ENCODE assay signal across 9 cellular contexts in the genomic region with DNA sequence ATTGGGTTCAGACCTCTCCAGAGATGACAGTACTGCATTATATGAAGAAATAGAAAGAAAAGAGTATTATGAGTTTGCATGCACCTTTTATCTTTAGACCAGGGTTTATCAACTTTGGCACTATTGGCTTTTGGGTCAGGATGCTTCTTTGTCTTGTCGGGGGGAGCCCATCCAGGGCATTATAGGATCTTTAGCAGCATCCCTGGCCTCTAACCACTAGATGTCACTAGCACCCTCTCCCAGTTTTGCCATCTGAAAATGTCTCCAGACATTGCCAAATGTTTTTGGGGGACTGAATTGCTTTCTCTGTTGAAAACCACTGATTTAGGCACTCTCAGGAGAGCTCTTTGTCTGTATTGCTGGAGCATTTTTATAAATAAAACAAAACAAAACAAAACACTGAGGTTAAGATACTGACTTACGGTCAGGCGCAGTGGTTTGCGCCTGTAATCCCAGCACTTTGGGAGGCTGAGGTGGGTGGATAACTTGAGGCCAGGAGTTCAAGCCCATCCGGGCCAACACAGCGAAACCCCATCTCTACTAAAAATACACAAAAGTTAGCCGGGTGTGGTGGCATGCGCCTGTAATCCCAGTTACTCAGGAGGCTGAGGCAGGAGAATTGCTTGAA. TPM values are rescaled to one million over a fixed set of nuclear protein-coding genes. Genes with fewer than 3 reads are reported as not detected.
DNase-seq lines count a peak whose midpoint lies in the region; ATAC-seq, FAIRE-seq and TF ChIP-seq lines count a peak whose summit lies in the region.
"Had no signal": no experiment of that assay in that cellular context is flagged by ENCODE, and none has a peak within 500 bp of the region (broad histone marks: within the 10 kb centered on the region; RNA-seq: fewer than 3 reads in every experiment).

No MANE protein-coding gene starts in this region.

- H3K9ac ChIP-seq in NT2/D1 (ENCODE audit: insufficient read length, low read depth), result no peak overlapping the region
- no peak overlapping the region for H3K9ac ChIP-seq in K562 (ENCODE audit: insufficient read depth in 1 of 2, low read depth in 2 of 2, low read length in 2 of 2)

- intact Hi-C loops in K562 (cut with micrococcal nuclease), result loop anchor here (2.0 to 5.0 kb wide), 3 partner anchors 211 to 686 kb away; no protein-coding TSS in a partner anchor
- intact Hi-C loops in transverse colon (cut with DNase I; ENCODE audit: low total_unique reads), result no loop called here

- H3K36me3 ChIP-seq in NT2/D1 (ENCODE audit: insufficient read depth, insufficient read length, low read length) (no peaks in the 10 kb centered on the region), K562 (ENCODE audit: control insufficient read depth, insufficient read depth, low read length) (no peaks in the 10 kb centered on the region), transverse colon (no peaks in the 10 kb centered on the region)

- BruUV-seq in K562 (replicated peaks; lab: Mats Ljungman, UMichigan), result no TSS peak

- no peak overlapping the region for H3K4me3 ChIP-seq in NT2/D1 (ENCODE audit: insufficient read length, low read depth)
- no peak overlapping the region for H3K4me3 ChIP-seq in K562
- H3K4me3 ChIP-seq in transverse colon, result no peak overlapping the region

- H3K4me1 ChIP-seq in NT2/D1 (ENCODE audit: insufficient read depth, insufficient read length) (no peaks in the 10 kb centered on the region), K562 (replicated peaks in 1 of 2; ENCODE audit: control insufficient read depth in 2 of 2, insufficient read depth in 2 of 2, low read length in 2 of 2) (no peaks in the 10 kb centered on the region), transverse colon (no peaks in the 10 kb centered on the region)

- no peak overlapping the region for H3K4me2 ChIP-seq in K562 (ENCODE audit: insufficient read depth, low read length)

- ATAC-seq in GM19351 (IDR thresholded peaks at IDR 0.05; ENCODE audit: unreplicated experiment) (peak; percentile 82), K562 (peak; percentile 88), HG02623 (IDR thresholded peaks at IDR 0.05; ENCODE audit: unreplicated experiment) (no peak)

- H4K20me1 ChIP-seq in K562 (replicated peaks; ENCODE audit: control insufficient read depth, insufficient read depth, low read length), result no peaks in the 10 kb centered on the region

- no peak for TF ChIP-seq POLR2A in K562 (conservative IDR thresholded peaks at IDR 0.05)
- TF ChIP-seq POLR2A in transverse colon (IDR thresholded peaks at IDR 0.05), result no peak

- in situ Hi-C loops in K562 (cut with MboI), result loop anchor here (25.0 kb wide), 1 partner anchor 676 kb away; no protein-coding TSS in a partner anchor
- in situ Hi-C loops in transverse colon (cut with MboI; ENCODE audit: low pct_ligation_motif_present in 1 of 4, low pct_unique_long_range_greater_than_20kb in 1 of 4, low sequenced_read_pairs in 3 of 4), result no loop called here

- peak; percentile 50 to 64 for TF ChIP-seq RAD21 in K562 (CRISPR knock-in tag; conservative IDR thresholded peaks at IDR 0.05 in 1 of 2, IDR thresholded peaks at IDR 0.05 in 1 of 2)

- TF ChIP-seq EP300 in K562 (IDR thresholded peaks at IDR 0.05; ENCODE audit: low read length) (no peak), transverse colon (IDR thresholded peaks at IDR 0.05; ENCODE audit: low read depth) (no peak)

- no peaks in the 10 kb centered on the region for H3K9me1 ChIP-seq in K562 (ENCODE audit: control insufficient read depth, insufficient read depth, low read length)

- H3K27me3 ChIP-seq in NT2/D1 (ENCODE audit: insufficient read depth, insufficient read length), result no peaks in the 10 kb centered on the region
- no peaks in the 10 kb centered on the region for H3K27me3 ChIP-seq in K562 (ENCODE audit: control insufficient read depth in 2 of 2, insufficient read depth in 2 of 2, low read length in 2 of 2)
- no peaks in the 10 kb centered on the region for H3K27me3 ChIP-seq in transverse colon

- no peaks in the 10 kb centered on the region for H3K79me2 ChIP-seq in K562 (ENCODE audit: control insufficient read depth, insufficient read depth, low read length)

- CTCF ChIA-PET in K562 (lab: Yijun Ruan, JAX; ENCODE audit: low intra/inter-chr PET ratio), result no interaction called here

- peak; percentile 72 for DNase-seq in DMS 273 (lab: John Stamatoyannopoulos, UW; ENCODE audit: unreplicated experiment)
- no peak for DNase-seq in DMS 273 treated with DMSO at 0.1 percent for 48 hours (lab: John Stamatoyannopoulos, UW)
- peak; percentile 33 for DNase-seq in NT2/D1 (ENCODE audit: low read depth, low spot score)
- peak; percentile 39 to 53 (median 42) for DNase-seq in K562 (ENCODE audit: extremely low read depth in 1 of 4, low spot score in 3 of 4)
- DNase-seq in left kidney (ENCODE audit: low read depth, low spot score), result peak; percentile 32
- no peak for DNase-seq in transverse colon

- no peak overlapping the region for H2AFZ ChIP-seq in K562 (ENCODE audit: low read depth, low read length)

- TF ChIP-seq CTCF in K562 (IDR thresholded peaks at IDR 0.05 in 2 of 3, conservative IDR thresholded peaks at IDR 0.05 in 1 of 3; ENCODE audit: insufficient read depth in 2 of 3, low read depth in 1 of 3, low read length in 3 of 3), result peak; percentile 61 to 65 (median 64)
- peak; percentile 30 to 61 (median 46) for TF ChIP-seq CTCF in transverse colon (IDR thresholded peaks at IDR 0.05)

- H3K27ac ChIP-seq in K562 (ENCODE audit: extremely low read depth, low read depth, low read length), result no peak overlapping the region
- no peak overlapping the region for H3K27ac ChIP-seq in transverse colon

- WGBS in K562 (ENCODE audit: insufficient coverage, low coverage, missing lambda C conversion rate), result 73% methylated on average over 4 of the region's 8 CpGs
- 70 to 75% methylated on average over 6 to 8 of the region's 8 CpGs for WGBS in transverse colon (ENCODE audit: low coverage in 1 of 2), 2 donors

- H3K9me3 ChIP-seq in NT2/D1 (ENCODE audit: insufficient read depth, low read length) (no peaks in the 10 kb centered on the region), K562 (replicated peaks; ENCODE audit: control insufficient read depth, insufficient read depth, low read depth, low read length) (no peaks in the 10 kb centered on the region), transverse colon (no peaks in the 10 kb centered on the region)

- peak; percentile 79 for FAIRE-seq in K562 (lab: Jason Lieb, UNC)
- FAIRE-seq: A204.1 had no signal

- POLR2A ChIA-PET in K562 (lab: Yijun Ruan, JAX), result no interaction called here

TF ChIP-seq in K562, 482 proteins besides CTCF, POLR2A, EP300 and RAD21 (continues in another document):
- TF ChIP-seq HDAC6 (IDR thresholded peaks at IDR 0.05; ENCODE audit: low read depth, low read length) (no peak), MEIS2 (IDR thresholded peaks at IDR 0.05; ENCODE audit: partially characterized antibody) (no peak), SRSF3 (IDR thresholded peaks at IDR 0.05; ENCODE audit: insufficient read depth, low read length) (no peak), RHOXF2B (CRISPR knock-in tag; conservative IDR thresholded peaks at IDR 0.05) (no peak), ZEB2 (IDR thresholded peaks at IDR 0.05) (no peak), C11orf30 (IDR thresholded peaks at IDR 0.05; ENCODE audit: low read depth) (no peak), CC2D1A (IDR thresholded peaks at IDR 0.05) (no peak)

RNA-seq across cellular contexts. Expression of a gene that starts 23.6 kb away (rescaled TPM):
- total RNA-seq in K562 (2011; cell fraction: chromatin; rRNA removed; ENCODE audit: low replicate concordance), result 19.0 and 28.7 TPM in 2 replicates
- total RNA-seq in K562 (2011; cell fraction: nucleolus; rRNA removed), result 9.3 and 9.8 TPM in 2 replicates
- 14.8 and 20.6 TPM in 2 replicates for total RNA-seq in K562 (2011; cell fraction: nucleoplasm; rRNA removed)
- total RNA-seq in K562 (2014; rRNA removed) (1.6 and 1.9 TPM in 2 replicates), K562 (2014; rRNA removed; fragmentation: Illumina TruSeq; extraction: Trizol) (2.8 TPM in 2 replicates), K562 (2015; rRNA removed; fragmentation: Illumina TruSeq; extraction: Trizol) (2.8 and 3.6 TPM in 2 replicates), K562 (2021) (3.1 and 3.5 TPM in 2 replicates), transverse colon (10 to 100 TPM in 1 of 4 donors, 1 to 10 TPM in 3; 1.1 to 69.3 (median 4.7) TPM)
- polyA plus RNA-seq in K562 (2011; rRNA removed) (3.7 and 4.6 TPM in 2 replicates), K562 (2014; fragmentation: Illumina TruSeq; extraction: Trizol) (2.0 and 2.6 TPM in 2 replicates), K562 (2014; fragmentation: Nextera tagmentation; extraction: Ambion mirVana) (1 to 10 TPM in 1 of 2 experiments, under 1 TPM in 1; 0.55 to 1.1 TPM), K562 (2014; rRNA removed) (1.5 and 3.4 TPM in 2 replicates)
- polyA plus RNA-seq in K562 (2011; cell fraction: cytosol; rRNA removed), result 1.6 and 3.1 TPM in 2 replicates
- polyA plus RNA-seq in K562 (2011; cell fraction: nucleus; rRNA removed), result 6.0 and 8.6 TPM in 2 replicates
- 1.2 and 1.8 TPM in 2 replicates for polyA plus RNA-seq in K562 (2012)
- 7.8 and 9.0 TPM in 2 replicates for polyA minus RNA-seq in K562 (2011; rRNA and poly(A)+ RNA removed)
- polyA minus RNA-seq in K562 (2011; cell fraction: cytosol; rRNA and poly(A)+ RNA removed), result 1.5 and 2.3 TPM in 2 replicates
- polyA minus RNA-seq in K562 (2011; cell fraction: nucleus; rRNA and poly(A)+ RNA removed), result 6.7 and 9.9 TPM in 2 replicates

RNA-seq across cellular contexts. Expression of a gene that starts 28.6 kb away (rescaled TPM):
- total RNA-seq in K562 (2011; cell fraction: chromatin; rRNA removed; ENCODE audit: low replicate concordance), result 6.6 and 18.6 TPM in 2 replicates
- 4.5 and 6.1 TPM in 2 replicates for total RNA-seq in K562 (2011; cell fraction: nucleolus; rRNA removed)
- total RNA-seq in K562 (2011; cell fraction: nucleoplasm; rRNA removed), result 8.9 and 9.4 TPM in 2 replicates
- total RNA-seq in K562 (2014; rRNA removed) (5.7 and 8.6 TPM in 2 replicates), K562 (2014; rRNA removed; fragmentation: Illumina TruSeq; extraction: Trizol) (8.6 and 10.4 TPM in 2 replicates), K562 (2015; rRNA removed; fragmentation: Illumina TruSeq; extraction: Trizol) (10.9 and 11.0 TPM in 2 replicates), K562 (2021) (6.3 and 6.7 TPM in 2 replicates), transverse colon (100 to 1,000 TPM in 1 of 4 donors, 10 to 100 TPM in 1, 1 to 10 TPM in 1, not detected in 1; 5.3 to 263 (median 12.4) TPM)
- polyA plus RNA-seq in K562 (2011; rRNA removed) (10.8 and 11.1 TPM in 2 replicates), K562 (2014; fragmentation: Illumina TruSeq; extraction: Trizol) (16.2 and 19.5 TPM in 2 replicates), K562 (2014; fragmentation: Nextera tagmentation; extraction: Ambion mirVana) (1 to 10 TPM; 3.5 to 6.9 TPM), K562 (2014; rRNA removed) (13.8 and 16.4 TPM in 2 replicates)
- 1.8 and 4.2 TPM in 2 replicates for polyA plus RNA-seq in K562 (2011; cell fraction: cytosol; rRNA removed)
- polyA plus RNA-seq in K562 (2011; cell fraction: nucleus; rRNA removed), result 11.3 and 16.1 TPM in 2 replicates
- polyA plus RNA-seq in K562 (2012), result 9.9 and 11.0 TPM in 2 replicates
- polyA minus RNA-seq in K562 (2011; rRNA and poly(A)+ RNA removed), result 6.1 TPM in 2 replicates
- polyA minus RNA-seq in K562 (2011; cell fraction: cytosol; rRNA and poly(A)+ RNA removed), result 2.3 TPM in 1 of 2 replicates, not detected in the other
- polyA minus RNA-seq in K562 (2011; cell fraction: nucleus; rRNA and poly(A)+ RNA removed), result 2.8 and 5.0 TPM in 2 replicates

Comparison
In these comparisons a context has a peak if more than half of its experiments do, and no peak if none do; other contexts are left out.
1. DNase-seq: peak in DMS 273 (single experiment), NT2/D1 (single experiment), K562 (4 of 4) and left kidney (single experiment); none in DMS 273 treated with DMSO at 0.1 percent for 48 hours (single experiment) and transverse colon (single experiment).